In the genomic region with DNA sequence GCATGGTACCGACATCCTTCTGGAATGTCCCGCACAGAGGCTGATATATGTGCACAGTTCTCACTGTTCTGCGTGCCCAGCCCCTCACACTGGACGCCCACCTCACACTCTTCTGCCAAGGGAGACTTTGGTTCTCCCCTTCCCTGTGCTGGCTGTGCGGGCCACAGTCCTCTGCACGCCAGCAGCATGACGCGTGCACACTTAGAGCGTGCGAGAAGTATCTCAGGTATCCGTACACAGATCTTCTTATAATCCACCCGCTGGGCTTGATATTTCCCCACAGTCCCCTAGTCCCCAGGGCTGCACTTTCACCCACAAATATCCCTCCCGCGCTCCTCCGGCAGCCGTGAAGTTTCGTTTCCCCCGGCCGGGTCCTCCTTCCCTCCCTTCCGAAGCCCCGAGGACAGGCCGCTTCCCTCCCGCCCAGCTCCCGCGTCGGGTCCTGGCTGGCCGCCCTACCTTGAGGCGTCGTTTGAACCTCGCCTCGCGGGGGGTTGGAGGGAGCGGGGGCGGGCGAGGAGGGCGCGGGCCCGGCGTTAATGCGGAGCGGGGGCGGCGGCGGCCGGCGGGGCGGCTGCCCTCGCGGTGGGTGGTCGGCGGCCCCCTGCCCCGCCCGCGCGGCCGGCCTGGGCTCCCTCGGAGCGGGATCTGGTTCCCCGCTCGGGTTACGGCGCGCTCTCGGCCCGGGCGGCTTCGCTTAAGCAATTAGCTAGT, we compare ENCODE assay signal across 1 cellular context.
TF ChIP-seq lines count a peak whose summit lies in the region.

No MANE protein-coding gene starts in this region.

TF ChIP-seq in HEK293, 187 proteins besides CTCF, POLR2A, EP300 and RAD21 (continued from another document and continues in another):
- TF ChIP-seq, protein P1, sequence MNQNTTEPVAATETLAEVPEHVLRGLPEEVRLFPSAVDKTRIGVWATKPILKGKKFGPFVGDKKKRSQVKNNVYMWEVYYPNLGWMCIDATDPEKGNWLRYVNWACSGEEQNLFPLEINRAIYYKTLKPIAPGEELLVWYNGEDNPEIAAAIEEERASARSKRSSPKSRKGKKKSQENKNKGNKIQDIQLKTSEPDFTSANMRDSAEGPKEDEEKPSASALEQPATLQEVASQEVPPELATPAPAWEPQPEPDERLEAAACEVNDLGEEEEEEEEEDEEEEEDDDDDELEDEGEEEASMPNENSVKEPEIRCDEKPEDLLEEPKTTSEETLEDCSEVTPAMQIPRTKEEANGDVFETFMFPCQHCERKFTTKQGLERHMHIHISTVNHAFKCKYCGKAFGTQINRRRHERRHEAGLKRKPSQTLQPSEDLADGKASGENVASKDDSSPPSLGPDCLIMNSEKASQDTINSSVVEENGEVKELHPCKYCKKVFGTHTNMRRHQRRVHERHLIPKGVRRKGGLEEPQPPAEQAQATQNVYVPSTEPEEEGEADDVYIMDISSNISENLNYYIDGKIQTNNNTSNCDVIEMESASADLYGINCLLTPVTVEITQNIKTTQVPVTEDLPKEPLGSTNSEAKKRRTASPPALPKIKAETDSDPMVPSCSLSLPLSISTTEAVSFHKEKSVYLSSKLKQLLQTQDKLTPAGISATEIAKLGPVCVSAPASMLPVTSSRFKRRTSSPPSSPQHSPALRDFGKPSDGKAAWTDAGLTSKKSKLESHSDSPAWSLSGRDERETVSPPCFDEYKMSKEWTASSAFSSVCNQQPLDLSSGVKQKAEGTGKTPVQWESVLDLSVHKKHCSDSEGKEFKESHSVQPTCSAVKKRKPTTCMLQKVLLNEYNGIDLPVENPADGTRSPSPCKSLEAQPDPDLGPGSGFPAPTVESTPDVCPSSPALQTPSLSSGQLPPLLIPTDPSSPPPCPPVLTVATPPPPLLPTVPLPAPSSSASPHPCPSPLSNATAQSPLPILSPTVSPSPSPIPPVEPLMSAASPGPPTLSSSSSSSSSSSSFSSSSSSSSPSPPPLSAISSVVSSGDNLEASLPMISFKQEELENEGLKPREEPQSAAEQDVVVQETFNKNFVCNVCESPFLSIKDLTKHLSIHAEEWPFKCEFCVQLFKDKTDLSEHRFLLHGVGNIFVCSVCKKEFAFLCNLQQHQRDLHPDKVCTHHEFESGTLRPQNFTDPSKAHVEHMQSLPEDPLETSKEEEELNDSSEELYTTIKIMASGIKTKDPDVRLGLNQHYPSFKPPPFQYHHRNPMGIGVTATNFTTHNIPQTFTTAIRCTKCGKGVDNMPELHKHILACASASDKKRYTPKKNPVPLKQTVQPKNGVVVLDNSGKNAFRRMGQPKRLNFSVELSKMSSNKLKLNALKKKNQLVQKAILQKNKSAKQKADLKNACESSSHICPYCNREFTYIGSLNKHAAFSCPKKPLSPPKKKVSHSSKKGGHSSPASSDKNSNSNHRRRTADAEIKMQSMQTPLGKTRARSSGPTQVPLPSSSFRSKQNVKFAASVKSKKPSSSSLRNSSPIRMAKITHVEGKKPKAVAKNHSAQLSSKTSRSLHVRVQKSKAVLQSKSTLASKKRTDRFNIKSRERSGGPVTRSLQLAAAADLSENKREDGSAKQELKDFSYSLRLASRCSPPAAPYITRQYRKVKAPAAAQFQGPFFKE (tag by site-specific recombination; IDR thresholded peaks at IDR 0.05; ENCODE audit: borderline replicate concordance): no peak
- peak; percentile 13; the same call in 1 of the 2 replicates for TF ChIP-seq ZBTB20 (tag by site-specific recombination; IDR thresholded peaks at IDR 0.05)
- no peak for TF ChIP-seq ZNF23 (tag by site-specific recombination; IDR thresholded peaks at IDR 0.05; ENCODE audit: borderline replicate concordance)
- TF ChIP-seq ZNF174 (tag by site-specific recombination; IDR thresholded peaks at IDR 0.05): no peak
- TF ChIP-seq ZFHX2 (tag by site-specific recombination; conservative IDR thresholded peaks at IDR 0.05): peak; percentile 73
- TF ChIP-seq, protein P2, sequence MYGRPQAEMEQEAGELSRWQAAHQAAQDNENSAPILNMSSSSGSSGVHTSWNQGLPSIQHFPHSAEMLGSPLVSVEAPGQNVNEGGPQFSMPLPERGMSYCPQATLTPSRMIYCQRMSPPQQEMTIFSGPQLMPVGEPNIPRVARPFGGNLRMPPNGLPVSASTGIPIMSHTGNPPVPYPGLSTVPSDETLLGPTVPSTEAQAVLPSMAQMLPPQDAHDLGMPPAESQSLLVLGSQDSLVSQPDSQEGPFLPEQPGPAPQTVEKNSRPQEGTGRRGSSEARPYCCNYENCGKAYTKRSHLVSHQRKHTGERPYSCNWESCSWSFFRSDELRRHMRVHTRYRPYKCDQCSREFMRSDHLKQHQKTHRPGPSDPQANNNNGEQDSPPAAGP (tag by site-specific recombination; IDR thresholded peaks at IDR 0.05): 0 out of 2 replicates have a peak, but pooled peaks have one; percentile 28
- peak; percentile 52 for TF ChIP-seq KLF1 (tag by site-specific recombination; IDR thresholded peaks at IDR 0.05)
- TF ChIP-seq ZSCAN30 (tag by site-specific recombination; IDR thresholded peaks at IDR 0.05): no peak
- TF ChIP-seq, protein P3, sequence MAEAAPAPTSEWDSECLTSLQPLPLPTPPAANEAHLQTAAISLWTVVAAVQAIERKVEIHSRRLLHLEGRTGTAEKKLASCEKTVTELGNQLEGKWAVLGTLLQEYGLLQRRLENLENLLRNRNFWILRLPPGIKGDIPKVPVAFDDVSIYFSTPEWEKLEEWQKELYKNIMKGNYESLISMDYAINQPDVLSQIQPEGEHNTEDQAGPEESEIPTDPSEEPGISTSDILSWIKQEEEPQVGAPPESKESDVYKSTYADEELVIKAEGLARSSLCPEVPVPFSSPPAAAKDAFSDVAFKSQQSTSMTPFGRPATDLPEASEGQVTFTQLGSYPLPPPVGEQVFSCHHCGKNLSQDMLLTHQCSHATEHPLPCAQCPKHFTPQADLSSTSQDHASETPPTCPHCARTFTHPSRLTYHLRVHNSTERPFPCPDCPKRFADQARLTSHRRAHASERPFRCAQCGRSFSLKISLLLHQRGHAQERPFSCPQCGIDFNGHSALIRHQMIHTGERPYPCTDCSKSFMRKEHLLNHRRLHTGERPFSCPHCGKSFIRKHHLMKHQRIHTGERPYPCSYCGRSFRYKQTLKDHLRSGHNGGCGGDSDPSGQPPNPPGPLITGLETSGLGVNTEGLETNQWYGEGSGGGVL (tag by site-specific recombination; IDR thresholded peaks at IDR 0.05): peak; percentile 85
- no peak for TF ChIP-seq ZNF202 (tag by site-specific recombination; IDR thresholded peaks at IDR 0.05; ENCODE audit: borderline replicate concordance)
- no peak for TF ChIP-seq ZNF184 (tag by site-specific recombination; IDR thresholded peaks at IDR 0.05)
- peak; percentile 45; the same call in 1 of the 2 replicates for TF ChIP-seq SP7 (tag by site-specific recombination; IDR thresholded peaks at IDR 0.05)
- TF ChIP-seq, protein P4, sequence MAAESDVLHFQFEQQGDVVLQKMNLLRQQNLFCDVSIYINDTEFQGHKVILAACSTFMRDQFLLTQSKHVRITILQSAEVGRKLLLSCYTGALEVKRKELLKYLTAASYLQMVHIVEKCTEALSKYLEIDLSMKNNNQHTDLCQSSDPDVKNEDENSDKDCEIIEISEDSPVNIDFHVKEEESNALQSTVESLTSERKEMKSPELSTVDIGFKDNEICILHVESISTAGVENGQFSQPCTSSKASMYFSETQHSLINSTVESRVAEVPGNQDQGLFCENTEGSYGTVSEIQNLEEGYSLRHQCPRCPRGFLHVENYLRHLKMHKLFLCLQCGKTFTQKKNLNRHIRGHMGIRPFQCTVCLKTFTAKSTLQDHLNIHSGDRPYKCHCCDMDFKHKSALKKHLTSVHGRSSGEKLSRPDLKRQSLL (tag by site-specific recombination; IDR thresholded peaks at IDR 0.05): no peak
- TF ChIP-seq KLF9 (tag by site-specific recombination; IDR thresholded peaks at IDR 0.05; ENCODE audit: low read depth): no peak
- TF ChIP-seq, protein P5, sequence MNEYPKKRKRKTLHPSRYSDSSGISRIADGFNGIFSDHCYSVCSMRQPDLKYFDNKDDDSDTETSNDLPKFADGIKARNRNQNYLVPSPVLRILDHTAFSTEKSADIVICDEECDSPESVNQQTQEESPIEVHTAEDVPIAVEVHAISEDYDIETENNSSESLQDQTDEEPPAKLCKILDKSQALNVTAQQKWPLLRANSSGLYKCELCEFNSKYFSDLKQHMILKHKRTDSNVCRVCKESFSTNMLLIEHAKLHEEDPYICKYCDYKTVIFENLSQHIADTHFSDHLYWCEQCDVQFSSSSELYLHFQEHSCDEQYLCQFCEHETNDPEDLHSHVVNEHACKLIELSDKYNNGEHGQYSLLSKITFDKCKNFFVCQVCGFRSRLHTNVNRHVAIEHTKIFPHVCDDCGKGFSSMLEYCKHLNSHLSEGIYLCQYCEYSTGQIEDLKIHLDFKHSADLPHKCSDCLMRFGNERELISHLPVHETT (tag by site-specific recombination; IDR thresholded peaks at IDR 0.05): no peak
- TF ChIP-seq ZNF777 (tag by site-specific recombination; IDR thresholded peaks at IDR 0.05; ENCODE audit: borderline replicate concordance): no peak
- TF ChIP-seq OVOL3 (tag by site-specific recombination; IDR thresholded peaks at IDR 0.05): no peak
- no peak for TF ChIP-seq ZNF248 (tag by site-specific recombination; IDR thresholded peaks at IDR 0.05)
- no peak for TF ChIP-seq ZBTB17 (tag by site-specific recombination; IDR thresholded peaks at IDR 0.05)
- TF ChIP-seq ZNF626 (tag by site-specific recombination; IDR thresholded peaks at IDR 0.05): no peak
- TF ChIP-seq ZNF24 (tag by site-specific recombination; IDR thresholded peaks at IDR 0.05): no peak
- TF ChIP-seq, protein P6, sequence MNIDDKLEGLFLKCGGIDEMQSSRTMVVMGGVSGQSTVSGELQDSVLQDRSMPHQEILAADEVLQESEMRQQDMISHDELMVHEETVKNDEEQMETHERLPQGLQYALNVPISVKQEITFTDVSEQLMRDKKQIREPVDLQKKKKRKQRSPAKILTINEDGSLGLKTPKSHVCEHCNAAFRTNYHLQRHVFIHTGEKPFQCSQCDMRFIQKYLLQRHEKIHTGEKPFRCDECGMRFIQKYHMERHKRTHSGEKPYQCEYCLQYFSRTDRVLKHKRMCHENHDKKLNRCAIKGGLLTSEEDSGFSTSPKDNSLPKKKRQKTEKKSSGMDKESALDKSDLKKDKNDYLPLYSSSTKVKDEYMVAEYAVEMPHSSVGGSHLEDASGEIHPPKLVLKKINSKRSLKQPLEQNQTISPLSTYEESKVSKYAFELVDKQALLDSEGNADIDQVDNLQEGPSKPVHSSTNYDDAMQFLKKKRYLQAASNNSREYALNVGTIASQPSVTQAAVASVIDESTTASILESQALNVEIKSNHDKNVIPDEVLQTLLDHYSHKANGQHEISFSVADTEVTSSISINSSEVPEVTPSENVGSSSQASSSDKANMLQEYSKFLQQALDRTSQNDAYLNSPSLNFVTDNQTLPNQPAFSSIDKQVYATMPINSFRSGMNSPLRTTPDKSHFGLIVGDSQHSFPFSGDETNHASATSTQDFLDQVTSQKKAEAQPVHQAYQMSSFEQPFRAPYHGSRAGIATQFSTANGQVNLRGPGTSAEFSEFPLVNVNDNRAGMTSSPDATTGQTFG (tag by site-specific recombination; IDR thresholded peaks at IDR 0.05; ENCODE audit: borderline replicate concordance): no peak
- TF ChIP-seq, protein P7, sequence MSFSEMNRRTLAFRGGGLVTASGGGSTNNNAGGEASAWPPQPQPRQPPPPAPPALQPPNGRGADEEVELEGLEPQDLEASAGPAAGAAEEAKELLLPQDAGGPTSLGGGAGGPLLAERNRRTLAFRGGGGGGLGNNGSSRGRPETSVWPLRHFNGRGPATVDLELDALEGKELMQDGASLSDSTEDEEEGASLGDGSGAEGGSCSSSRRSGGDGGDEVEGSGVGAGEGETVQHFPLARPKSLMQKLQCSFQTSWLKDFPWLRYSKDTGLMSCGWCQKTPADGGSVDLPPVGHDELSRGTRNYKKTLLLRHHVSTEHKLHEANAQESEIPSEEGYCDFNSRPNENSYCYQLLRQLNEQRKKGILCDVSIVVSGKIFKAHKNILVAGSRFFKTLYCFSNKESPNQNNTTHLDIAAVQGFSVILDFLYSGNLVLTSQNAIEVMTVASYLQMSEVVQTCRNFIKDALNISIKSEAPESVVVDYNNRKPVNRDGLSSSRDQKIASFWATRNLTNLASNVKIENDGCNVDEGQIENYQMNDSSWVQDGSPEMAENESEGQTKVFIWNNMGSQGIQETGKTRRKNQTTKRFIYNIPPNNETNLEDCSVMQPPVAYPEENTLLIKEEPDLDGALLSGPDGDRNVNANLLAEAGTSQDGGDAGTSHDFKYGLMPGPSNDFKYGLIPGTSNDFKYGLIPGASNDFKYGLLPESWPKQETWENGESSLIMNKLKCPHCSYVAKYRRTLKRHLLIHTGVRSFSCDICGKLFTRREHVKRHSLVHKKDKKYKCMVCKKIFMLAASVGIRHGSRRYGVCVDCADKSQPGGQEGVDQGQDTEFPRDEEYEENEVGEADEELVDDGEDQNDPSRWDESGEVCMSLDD (tag by site-specific recombination; IDR thresholded peaks at IDR 0.05): no peak
- no peak for TF ChIP-seq ZNF555 (tag by site-specific recombination; conservative IDR thresholded peaks at IDR 0.05)
- no peak for TF ChIP-seq ZNF837 (tag by site-specific recombination; IDR thresholded peaks at IDR 0.05)
- TF ChIP-seq ZEB2 (tag by site-specific recombination; IDR thresholded peaks at IDR 0.05): 0 out of 2 replicates have a peak, but pooled peaks have one; percentile 14
- no peak for TF ChIP-seq SALL2 (tag by site-specific recombination; IDR thresholded peaks at IDR 0.05; ENCODE audit: borderline replicate concordance)
- no peak for TF ChIP-seq ZNF416 (tag by site-specific recombination; IDR thresholded peaks at IDR 0.05)
- TF ChIP-seq ZNF529 (tag by site-specific recombination; IDR thresholded peaks at IDR 0.05; ENCODE audit: insufficient replicate concordance): no peak
- no peak for TF ChIP-seq SETDB1 (IDR thresholded peaks at IDR 0.05; ENCODE audit: insufficient read length, low read length)
- no peak for TF ChIP-seq ZNF239 (tag by site-specific recombination; IDR thresholded peaks at IDR 0.05)
- no peak for TF ChIP-seq PRDM1 (tag by site-specific recombination; IDR thresholded peaks at IDR 0.05)
- no peak for TF ChIP-seq ZNF510 (tag by site-specific recombination; IDR thresholded peaks at IDR 0.05; ENCODE audit: insufficient replicate concordance)
- TF ChIP-seq SCRT1 (tag by site-specific recombination; IDR thresholded peaks at IDR 0.05; ENCODE audit: borderline replicate concordance): no peak
- TF ChIP-seq, protein P8, sequence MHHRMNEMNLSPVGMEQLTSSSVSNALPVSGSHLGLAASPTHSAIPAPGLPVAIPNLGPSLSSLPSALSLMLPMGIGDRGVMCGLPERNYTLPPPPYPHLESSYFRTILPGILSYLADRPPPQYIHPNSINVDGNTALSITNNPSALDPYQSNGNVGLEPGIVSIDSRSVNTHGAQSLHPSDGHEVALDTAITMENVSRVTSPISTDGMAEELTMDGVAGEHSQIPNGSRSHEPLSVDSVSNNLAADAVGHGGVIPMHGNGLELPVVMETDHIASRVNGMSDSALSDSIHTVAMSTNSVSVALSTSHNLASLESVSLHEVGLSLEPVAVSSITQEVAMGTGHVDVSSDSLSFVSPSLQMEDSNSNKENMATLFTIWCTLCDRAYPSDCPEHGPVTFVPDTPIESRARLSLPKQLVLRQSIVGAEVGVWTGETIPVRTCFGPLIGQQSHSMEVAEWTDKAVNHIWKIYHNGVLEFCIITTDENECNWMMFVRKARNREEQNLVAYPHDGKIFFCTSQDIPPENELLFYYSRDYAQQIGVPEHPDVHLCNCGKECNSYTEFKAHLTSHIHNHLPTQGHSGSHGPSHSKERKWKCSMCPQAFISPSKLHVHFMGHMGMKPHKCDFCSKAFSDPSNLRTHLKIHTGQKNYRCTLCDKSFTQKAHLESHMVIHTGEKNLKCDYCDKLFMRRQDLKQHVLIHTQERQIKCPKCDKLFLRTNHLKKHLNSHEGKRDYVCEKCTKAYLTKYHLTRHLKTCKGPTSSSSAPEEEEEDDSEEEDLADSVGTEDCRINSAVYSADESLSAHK (tag by site-specific recombination; IDR thresholded peaks at IDR 0.05): no peak
